Comparison of ENCODE assay signal across 15 cellular contexts in the genomic region with DNA sequence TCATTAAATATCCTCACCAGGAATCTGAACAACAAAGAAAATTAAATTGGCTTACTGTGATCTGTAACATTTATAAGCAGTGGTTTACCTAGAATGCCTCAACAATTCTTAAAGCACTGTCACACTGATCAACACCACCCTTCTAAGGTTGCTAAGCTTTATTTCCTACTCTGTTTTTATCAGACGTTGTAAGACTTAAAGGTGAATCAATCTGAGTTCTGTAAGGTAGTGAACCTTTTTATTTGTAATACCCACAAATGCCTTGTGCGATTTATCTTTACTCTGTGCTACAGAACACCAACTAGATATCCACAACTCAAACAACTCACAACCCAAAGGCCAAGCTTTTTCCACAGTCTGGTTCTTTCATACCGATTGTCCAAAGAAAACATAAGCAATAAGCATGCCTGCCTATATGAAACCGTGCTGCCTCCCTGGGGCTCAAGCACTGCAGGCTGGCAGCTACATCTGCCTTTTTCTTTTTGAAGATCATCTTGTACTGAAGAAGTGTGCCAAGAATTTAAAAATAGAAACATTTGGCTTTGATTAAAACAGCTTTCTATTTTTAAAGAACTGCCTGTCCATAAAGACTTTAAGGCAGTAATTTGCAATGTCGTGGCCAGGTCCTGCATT.
DNase-seq lines count a peak whose midpoint lies in the region; ATAC-seq lines count a peak whose summit lies in the region.
"Had no signal": no experiment of that assay in that cellular context is flagged by ENCODE, and none has a peak within 500 bp of the region (broad histone marks: within the 10 kb centered on the region; RNA-seq: fewer than 3 reads in every experiment).

No MANE protein-coding gene starts in this region.

- H3K4me3 Mint-ChIP-seq in stimulated activated naive CD8-positive, alpha-beta T cell treated with anti-CD3 and anti-CD28 coated beads, Interleukin-15, amount 100 ng/mL, for 72 hours: no peak overlapping the region
- H3K4me3 Mint-ChIP-seq: activated CD4-positive, alpha-beta T cell treated with anti-CD3 and anti-CD28 coated beads for 36 hours; activated T-cell treated with anti-CD3 and anti-CD28 coated beads, Interleukin-2, amount 50 U/mL, for 4 hours; T-helper 1 cell treated with Interleukin-12 subunit alpha and Interleukin-12 subunit beta and Interleukin-4 antibody, amounts not matched to agents 30 μg/mL and 1 μg/mL, for 36 hours had no signal

- ATAC-seq in stimulated activated naive CD8-positive, alpha-beta T cell treated with anti-CD3 and anti-CD28 coated beads, Interleukin-15, amount 100 ng/mL, for 72 hours: no peak
- ATAC-seq: activated CD4-positive, alpha-beta T cell treated with anti-CD3 and anti-CD28 coated beads for 36 hours; activated T-cell treated with anti-CD3 and anti-CD28 coated beads, Interleukin-2, amount 50 U/mL, for 4 hours; PC-3 had no signal

- H3K27me3 Mint-ChIP-seq in stimulated activated naive CD8-positive, alpha-beta T cell treated with anti-CD3 and anti-CD28 coated beads, Interleukin-15, amount 100 ng/mL, for 72 hours: no peaks in the 10 kb centered on the region
- H3K27me3 Mint-ChIP-seq: activated CD4-positive, alpha-beta T cell treated with anti-CD3 and anti-CD28 coated beads for 36 hours had no signal

- no peak overlapping the region for H3K27ac Mint-ChIP-seq in stimulated activated naive CD8-positive, alpha-beta T cell treated with anti-CD3 and anti-CD28 coated beads, Interleukin-15, amount 100 ng/mL, for 72 hours
- H3K27ac Mint-ChIP-seq: activated CD4-positive, alpha-beta T cell treated with anti-CD3 and anti-CD28 coated beads for 36 hours; T-helper 1 cell treated with Interleukin-12 subunit alpha and Interleukin-12 subunit beta and Interleukin-4 antibody, amounts not matched to agents 30 μg/mL and 1 μg/mL, for 36 hours had no signal

- H3K9me3 Mint-ChIP-seq in stimulated activated naive CD8-positive, alpha-beta T cell treated with anti-CD3 and anti-CD28 coated beads, Interleukin-15, amount 100 ng/mL, for 72 hours: peaks cover 20 to 23% of the 10 kb centered on the region in 2 donors

- no peaks in the 10 kb centered on the region for H3K4me1 Mint-ChIP-seq in stimulated activated naive CD8-positive, alpha-beta T cell treated with anti-CD3 and anti-CD28 coated beads, Interleukin-15, amount 100 ng/mL, for 72 hours
- H3K4me1 Mint-ChIP-seq: activated CD4-positive, alpha-beta T cell treated with anti-CD3 and anti-CD28 coated beads for 36 hours had no signal

- peak; percentile 31 for DNase-seq in D341Med (ENCODE audit: low spot score)
- peak; percentile 68 for DNase-seq in NCI-H345 treated with DMSO at 0.1 percent for 48 hours (lab: John Stamatoyannopoulos, UW; ENCODE audit: unreplicated experiment)
- peak; percentile 28 for DNase-seq in fibroblast of gingiva (ENCODE audit: low read depth)
- DNase-seq in myocyte (ENCODE audit: low read depth): peak; percentile 26
- DNase-seq in stimulated activated naive CD8-positive, alpha-beta T cell treated with anti-CD3 and anti-CD28 coated beads, Interleukin-15, amount 100 ng/mL, for 72 hours: no peak
- DNase-seq in NCI-H748 treated with DMSO at 0.1 percent for 48 hours (lab: John Stamatoyannopoulos, UW): no peak
- no peak for DNase-seq in hepatic stellate cell (ENCODE audit: low spot score)
- no peak for DNase-seq in UCSD-AML1 (lab: John Stamatoyannopoulos, UW; ENCODE audit: unreplicated experiment)
- DNase-seq: activated CD4-positive, alpha-beta T cell treated with anti-CD3 and anti-CD28 coated beads for 36 hours; activated T-cell treated with anti-CD3 and anti-CD28 coated beads, Interleukin-2, amount 50 U/mL, for 4 hours; IMR-90; NCI-H1436; PC-3; stimulated activated CD4-positive, alpha-beta T cell treated with anti-CD3 and anti-CD28 coated beads, Interleukin-2, amount 100 ng/mL, for 24 hours had no signal

Comparison
In these comparisons a context has a peak if more than half of its experiments do, and no peak if none do; other contexts are left out.
1. DNase-seq: peak in D341Med (single experiment), NCI-H345 treated with DMSO at 0.1 percent for 48 hours (single experiment), fibroblast of gingiva (single experiment) and myocyte (single experiment); none in stimulated activated naive CD8-positive, alpha-beta T cell treated with anti-CD3 and anti-CD28 coated beads, Interleukin-15, amount 100 ng/mL, for 72 hours (0 of 2), NCI-H748 treated with DMSO at 0.1 percent for 48 hours (single experiment), hepatic stellate cell (single experiment) and UCSD-AML1 (single experiment).